Comparison of ENCODE assay signal across 8 cellular contexts in the genomic region with DNA sequence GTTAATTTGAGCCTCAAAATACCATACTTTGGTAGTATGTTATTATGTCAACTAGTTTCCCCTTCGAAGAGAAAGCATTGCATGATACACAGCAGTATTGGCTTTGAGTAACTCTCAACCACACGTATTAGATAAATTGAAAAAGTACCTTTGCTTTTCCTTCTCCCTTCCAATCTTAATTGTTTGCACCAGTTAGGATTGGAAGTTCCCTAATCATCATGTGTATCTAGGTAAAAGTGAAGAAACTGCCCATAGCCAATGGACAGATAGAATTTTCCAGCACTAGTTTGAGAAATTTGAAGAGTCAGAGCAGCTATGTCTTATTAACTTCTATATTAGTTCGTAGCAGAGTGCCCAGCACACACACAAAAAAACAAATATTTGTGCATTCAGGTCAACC.
"Had no signal": no experiment of that assay in that cellular context is flagged by ENCODE, and none has a peak within 500 bp of the region (broad histone marks: within the 10 kb centered on the region; RNA-seq: fewer than 3 reads in every experiment).

No MANE protein-coding gene starts in this region.

- H3K36me3 ChIP-seq: HAP-1 had no signal

- DNase-seq: H7, HFFc6 had no signal

- ATAC-seq: GM23338, HCT116, HepG2, K562 had no signal

- H3K9me3 ChIP-seq: HAP-1 had no signal

- H3K27ac Mint-ChIP-seq: GM23338, HFFc6 had no signal

- H2AFZ ChIP-seq: GM23338 had no signal

- H3K4me3 Mint-ChIP-seq: GM23338, HFFc6 had no signal

- H3K27ac ChIP-seq: HL-60 had no signal

- H3K4me3 ChIP-seq: GM23338, HAP-1, K562 had no signal

- H3K4me1 ChIP-seq: HAP-1 had no signal

- FAIRE-seq: HepG2, K562 had no signal

- H3K4me1 Mint-ChIP-seq: GM23338 had no signal

- H3K4me2 ChIP-seq: GM23338 had no signal
